29 cellular contexts compared by ENCODE assay signal in genomic region chr6:135990437-135990836, GRCh38.
"Had no signal": no experiment of that assay in that cellular context is flagged by ENCODE, and none has a peak within 500 bp of the region (broad histone marks: within the 10 kb centered on the region; RNA-seq: fewer than 3 reads in every experiment).

No MANE protein-coding gene starts in this region.

- H3K4me3 Mint-ChIP-seq: activated CD4-positive, alpha-beta memory T cell treated with anti-CD3 and anti-CD28 coated beads for 36 hours; activated CD4-positive, alpha-beta T cell treated with anti-CD3 and anti-CD28 coated beads, Interleukin-2, amount 10 ng/mL, durations not matched to agents 24 days and 14 days; activated naive CD4-positive, alpha-beta T cell treated with anti-CD3 and anti-CD28 coated beads for 36 hours; activated naive CD8-positive, alpha-beta T cell treated with anti-CD3 and anti-CD28 coated beads for 36 hours; activated T-helper 1 cell treated with anti-CD3 and anti-CD28 coated beads, Interleukin-12 subunit alpha, Interleukin-12 subunit beta, Interleukin-2, Interleukin-4 antibody, amounts not matched to agents 30 ng/mL and 10 ng/mL and 1 ng/mL, durations not matched to agents 14 hours and 24 hours and 36 hours; natural killer cell had no signal

- H3K4me1 ChIP-seq: body of pancreas, colonic mucosa, gastroesophageal sphincter, right atrium auricular region, spleen, transverse colon had no signal

- H3K4me3 ChIP-seq: adrenal gland, body of pancreas, cardiac muscle cell, colonic mucosa, dorsolateral prefrontal cortex, gastroesophageal sphincter, hepatocyte, left ventricle myocardium inferior, lung, right atrium auricular region, spleen, transverse colon had no signal

- H3K36me3 ChIP-seq: adrenal gland, cardiac muscle cell, colonic mucosa, gastroesophageal sphincter, left ventricle myocardium inferior, right atrium auricular region, spleen, transverse colon had no signal

- H3K9me3 ChIP-seq: adrenal gland, body of pancreas, colonic mucosa, gastroesophageal sphincter, left ventricle myocardium inferior, right atrium auricular region, spleen, transverse colon had no signal

- H3K9me3 Mint-ChIP-seq: activated CD4-positive, alpha-beta memory T cell treated with anti-CD3 and anti-CD28 coated beads for 36 hours; activated naive CD4-positive, alpha-beta T cell treated with anti-CD3 and anti-CD28 coated beads for 36 hours; activated naive CD8-positive, alpha-beta T cell treated with anti-CD3 and anti-CD28 coated beads for 36 hours; natural killer cell had no signal

- H3K27me3 ChIP-seq: adrenal gland, body of pancreas, cardiac muscle cell, colonic mucosa, dorsolateral prefrontal cortex, gastroesophageal sphincter, hepatocyte, right atrium auricular region, spleen, transverse colon had no signal

- H3K36me3 Mint-ChIP-seq: activated CD4-positive, alpha-beta memory T cell treated with anti-CD3 and anti-CD28 coated beads for 36 hours; activated naive CD8-positive, alpha-beta T cell treated with anti-CD3 and anti-CD28 coated beads for 36 hours; natural killer cell had no signal

- H3K27me3 Mint-ChIP-seq: activated CD4-positive, alpha-beta memory T cell treated with anti-CD3 and anti-CD28 coated beads for 36 hours; activated CD4-positive, alpha-beta T cell treated with anti-CD3 and anti-CD28 coated beads, Interleukin-2, amount 10 ng/mL, durations not matched to agents 24 days and 14 days; activated naive CD8-positive, alpha-beta T cell treated with anti-CD3 and anti-CD28 coated beads for 36 hours had no signal

- H3K27ac ChIP-seq: adrenal gland, body of pancreas, cardiac muscle cell, colonic mucosa, dorsolateral prefrontal cortex, gastroesophageal sphincter, hepatocyte, left ventricle myocardium inferior, right atrium auricular region, spleen, transverse colon had no signal

- H3K4me1 Mint-ChIP-seq: activated naive CD8-positive, alpha-beta T cell treated with anti-CD3 and anti-CD28 coated beads for 36 hours; natural killer cell had no signal

- H3K27ac Mint-ChIP-seq: activated CD4-positive, alpha-beta memory T cell treated with anti-CD3 and anti-CD28 coated beads for 36 hours; activated CD4-positive, alpha-beta T cell treated with anti-CD3 and anti-CD28 coated beads, Interleukin-2, amount 10 ng/mL, durations not matched to agents 24 days and 14 days; activated naive CD4-positive, alpha-beta T cell treated with anti-CD3 and anti-CD28 coated beads for 36 hours; activated naive CD8-positive, alpha-beta T cell treated with anti-CD3 and anti-CD28 coated beads for 36 hours; activated T-helper 1 cell treated with anti-CD3 and anti-CD28 coated beads, Interleukin-12 subunit alpha, Interleukin-12 subunit beta, Interleukin-2, Interleukin-4 antibody, amounts not matched to agents 30 ng/mL and 10 ng/mL and 1 ng/mL, durations not matched to agents 14 hours and 24 hours and 36 hours; natural killer cell had no signal

- DNase-seq: activated CD4-positive, alpha-beta memory T cell treated with anti-CD3 and anti-CD28 coated beads for 36 hours; activated CD4-positive, alpha-beta T cell treated with anti-CD3 and anti-CD28 coated beads, Interleukin-2, amount 10 ng/mL, durations not matched to agents 24 days and 14 days; activated CD4-positive, CD25-positive, alpha-beta regulatory T cell treated with anti-CD3 and anti-CD28 coated beads, Interleukin-2, amount 50 U/mL, for 72 hours; activated CD8-positive, alpha-beta memory T cell treated with anti-CD3 and anti-CD28 coated beads, Interleukin-2, amount 50 U/mL, for 4 hours; activated effector memory CD4-positive, alpha-beta T cell treated with anti-CD3 and anti-CD28 coated beads, Interleukin-2, amount 50 U/mL, for 16 hours; activated naive CD4-positive, alpha-beta T cell treated with anti-CD3 and anti-CD28 coated beads for 36 hours; activated naive CD8-positive, alpha-beta T cell treated with anti-CD3 and anti-CD28 coated beads for 36 hours; activated T-cell treated with anti-CD3 and anti-CD28 coated beads, Interleukin-2, amount 50 U/mL, for 1 hour; adrenal gland; aorta; body of pancreas; cerebellar nuclear complex; colonic mucosa; dorsolateral prefrontal cortex; effector memory CD4-positive, alpha-beta T cell; erythroblast; islet precursor cell; left ventricle myocardium inferior; natural killer cell; spleen; stimulated activated naive CD4-positive, alpha-beta T cell treated with Interleukin-2 at 50 U/mL for 16 hours; T1000; transverse colon had no signal
